ENCODE assay signal across 19 cellular contexts in genomic region chr11:19332476-19332875, GRCh38.
DNase-seq lines count a peak whose midpoint lies in the region; ATAC-seq and TF ChIP-seq lines count a peak whose summit lies in the region.
"Had no signal": no experiment of that assay in that cellular context is flagged by ENCODE, and none has a peak within 500 bp of the region (broad histone marks: within the 10 kb centered on the region; RNA-seq: fewer than 3 reads in every experiment).

No MANE protein-coding gene starts in this region.

- H3K36me3 ChIP-seq in aorta (ENCODE audit: control insufficient read depth in 1 of 2, insufficient read depth in 2 of 2, low read length in 1 of 2): no peaks in the 10 kb centered on the region

- H3K27ac ChIP-seq in aorta (ENCODE audit: low read depth in 1 of 2, low read length in 2 of 2): no peak overlapping the region

- H3K27me3 ChIP-seq in aorta (ENCODE audit: control insufficient read depth in 1 of 2, insufficient read depth in 2 of 2, low read length in 1 of 2): no peaks in the 10 kb centered on the region

- DNase-seq in DMS153 treated with DMSO at 0.1 percent for 48 hours (lab: John Stamatoyannopoulos, UW; ENCODE audit: unreplicated experiment) (no peak), aorta (no peak), NCI-H510A (lab: John Stamatoyannopoulos, UW) (no peak)
- no peak for DNase-seq in stimulated activated CD4-positive, alpha-beta T cell treated with anti-CD3 and anti-CD28 coated beads, Interleukin-4, amount 100 ng/mL, for 4 hours
- DNase-seq: activated CD4-positive, alpha-beta memory T cell treated with anti-CD3 and anti-CD28 coated beads, Interleukin-2, amount 10 ng/mL, durations not matched to agents 7 days and 5 days; activated naive CD4-positive, alpha-beta T cell treated with anti-CD3 and anti-CD28 coated beads, Interleukin-2, amount 50 U/mL, for 16 hours; DMS 273 treated with DMSO at 0.1 percent for 48 hours; head of caudate nucleus; NCI-H187; NCI-H82; retina; Right ventricle myocardium superior; stimulated activated CD4-positive, alpha-beta T cell treated with anti-CD3 and anti-CD28 coated beads, Interleukin-2, amount 100 ng/mL, for 48 hours; stimulated activated naive CD4-positive, alpha-beta T cell had no signal

- TF ChIP-seq POLR2A in GM18505 (IDR thresholded peaks at IDR 0.05; ENCODE audit: borderline replicate concordance, extremely low read depth, insufficient read depth, insufficient read length): no peak

- WGBS in aorta, 2 donors: 90 to 95% methylated on average over 2 of the region's 2 CpGs

- peaks cover 2% of the 10 kb centered on the region for H3K9me3 ChIP-seq in aorta (ENCODE audit: control insufficient read depth, low read length)

- no peaks in the 10 kb centered on the region for H3K4me1 ChIP-seq in aorta (ENCODE audit: control insufficient read depth in 1 of 2, insufficient read depth in 2 of 2, low read length in 2 of 2)

- ATAC-seq in GM18505 (IDR thresholded peaks at IDR 0.05; ENCODE audit: unreplicated experiment) (peak; percentile 76), GM19467 (IDR thresholded peaks at IDR 0.05; ENCODE audit: unreplicated experiment) (peak; percentile 64), HG02798 (IDR thresholded peaks at IDR 0.05; ENCODE audit: poor library complexity, unreplicated experiment) (peak; percentile 90), HG03469 (IDR thresholded peaks at IDR 0.05; ENCODE audit: unreplicated experiment) (peak; percentile 86), aorta (ENCODE audit: low FRiP score) (no peak)
- ATAC-seq: K562 had no signal

- H3K4me3 ChIP-seq in aorta (ENCODE audit: low read length in 2 of 2): no peak overlapping the region
- H3K4me3 ChIP-seq: K562 had no signal

- intact Hi-C loops in aorta (cut with DNase I): no loop called here
